In genomic region chr1:31239653-31240241, GRCh38 we compare ENCODE assay signal across 1 cellular context.
A peak's percentile ranks its signal among the peaks of the same experiment; 100 is the strongest.
TF ChIP-seq lines count a peak whose summit lies in the region.

TSS of gene NKAIN1 (minus strand) at chr1:31239887. CDS start at chr1:31239547, 340 bp downstream.

TF ChIP-seq in WTC11, 78 proteins besides CTCF, POLR2A, EP300 and RAD21 (continued from another document):
- no peak for TF ChIP-seq CBFB (CRISPR knock-in tag; IDR thresholded peaks at IDR 0.05; ENCODE audit: low read depth)
- no peak for TF ChIP-seq ZMAT4 (CRISPR knock-in tag; IDR thresholded peaks at IDR 0.05)
- no peak for TF ChIP-seq NFATC4 (CRISPR knock-in tag; IDR thresholded peaks at IDR 0.05)
- no peak for TF ChIP-seq HMGXB4 (CRISPR knock-in tag; IDR thresholded peaks at IDR 0.05)
- no peak for TF ChIP-seq ATF3 (CRISPR knock-in tag; conservative IDR thresholded peaks at IDR 0.05)
- no peak for TF ChIP-seq MYBL2 (CRISPR knock-in tag; IDR thresholded peaks at IDR 0.05)
- TF ChIP-seq, protein P1, sequence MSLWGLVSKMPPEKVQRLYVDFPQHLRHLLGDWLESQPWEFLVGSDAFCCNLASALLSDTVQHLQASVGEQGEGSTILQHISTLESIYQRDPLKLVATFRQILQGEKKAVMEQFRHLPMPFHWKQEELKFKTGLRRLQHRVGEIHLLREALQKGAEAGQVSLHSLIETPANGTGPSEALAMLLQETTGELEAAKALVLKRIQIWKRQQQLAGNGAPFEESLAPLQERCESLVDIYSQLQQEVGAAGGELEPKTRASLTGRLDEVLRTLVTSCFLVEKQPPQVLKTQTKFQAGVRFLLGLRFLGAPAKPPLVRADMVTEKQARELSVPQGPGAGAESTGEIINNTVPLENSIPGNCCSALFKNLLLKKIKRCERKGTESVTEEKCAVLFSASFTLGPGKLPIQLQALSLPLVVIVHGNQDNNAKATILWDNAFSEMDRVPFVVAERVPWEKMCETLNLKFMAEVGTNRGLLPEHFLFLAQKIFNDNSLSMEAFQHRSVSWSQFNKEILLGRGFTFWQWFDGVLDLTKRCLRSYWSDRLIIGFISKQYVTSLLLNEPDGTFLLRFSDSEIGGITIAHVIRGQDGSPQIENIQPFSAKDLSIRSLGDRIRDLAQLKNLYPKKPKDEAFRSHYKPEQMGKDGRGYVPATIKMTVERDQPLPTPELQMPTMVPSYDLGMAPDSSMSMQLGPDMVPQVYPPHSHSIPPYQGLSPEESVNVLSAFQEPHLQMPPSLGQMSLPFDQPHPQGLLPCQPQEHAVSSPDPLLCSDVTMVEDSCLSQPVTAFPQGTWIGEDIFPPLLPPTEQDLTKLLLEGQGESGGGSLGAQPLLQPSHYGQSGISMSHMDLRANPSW (CRISPR knock-in tag; conservative IDR thresholded peaks at IDR 0.05; ENCODE audit: low read depth), result no peak
- peak; percentile 33; the same call in 1 of the 2 replicates for TF ChIP-seq MAX (CRISPR knock-in tag; IDR thresholded peaks at IDR 0.05)
- no peak for TF ChIP-seq JAZF1 (CRISPR knock-in tag; IDR thresholded peaks at IDR 0.05)
- TF ChIP-seq E2F4 (CRISPR knock-in tag; IDR thresholded peaks at IDR 0.05; ENCODE audit: borderline replicate concordance, low read depth), result no peak
- TF ChIP-seq, protein P2, sequence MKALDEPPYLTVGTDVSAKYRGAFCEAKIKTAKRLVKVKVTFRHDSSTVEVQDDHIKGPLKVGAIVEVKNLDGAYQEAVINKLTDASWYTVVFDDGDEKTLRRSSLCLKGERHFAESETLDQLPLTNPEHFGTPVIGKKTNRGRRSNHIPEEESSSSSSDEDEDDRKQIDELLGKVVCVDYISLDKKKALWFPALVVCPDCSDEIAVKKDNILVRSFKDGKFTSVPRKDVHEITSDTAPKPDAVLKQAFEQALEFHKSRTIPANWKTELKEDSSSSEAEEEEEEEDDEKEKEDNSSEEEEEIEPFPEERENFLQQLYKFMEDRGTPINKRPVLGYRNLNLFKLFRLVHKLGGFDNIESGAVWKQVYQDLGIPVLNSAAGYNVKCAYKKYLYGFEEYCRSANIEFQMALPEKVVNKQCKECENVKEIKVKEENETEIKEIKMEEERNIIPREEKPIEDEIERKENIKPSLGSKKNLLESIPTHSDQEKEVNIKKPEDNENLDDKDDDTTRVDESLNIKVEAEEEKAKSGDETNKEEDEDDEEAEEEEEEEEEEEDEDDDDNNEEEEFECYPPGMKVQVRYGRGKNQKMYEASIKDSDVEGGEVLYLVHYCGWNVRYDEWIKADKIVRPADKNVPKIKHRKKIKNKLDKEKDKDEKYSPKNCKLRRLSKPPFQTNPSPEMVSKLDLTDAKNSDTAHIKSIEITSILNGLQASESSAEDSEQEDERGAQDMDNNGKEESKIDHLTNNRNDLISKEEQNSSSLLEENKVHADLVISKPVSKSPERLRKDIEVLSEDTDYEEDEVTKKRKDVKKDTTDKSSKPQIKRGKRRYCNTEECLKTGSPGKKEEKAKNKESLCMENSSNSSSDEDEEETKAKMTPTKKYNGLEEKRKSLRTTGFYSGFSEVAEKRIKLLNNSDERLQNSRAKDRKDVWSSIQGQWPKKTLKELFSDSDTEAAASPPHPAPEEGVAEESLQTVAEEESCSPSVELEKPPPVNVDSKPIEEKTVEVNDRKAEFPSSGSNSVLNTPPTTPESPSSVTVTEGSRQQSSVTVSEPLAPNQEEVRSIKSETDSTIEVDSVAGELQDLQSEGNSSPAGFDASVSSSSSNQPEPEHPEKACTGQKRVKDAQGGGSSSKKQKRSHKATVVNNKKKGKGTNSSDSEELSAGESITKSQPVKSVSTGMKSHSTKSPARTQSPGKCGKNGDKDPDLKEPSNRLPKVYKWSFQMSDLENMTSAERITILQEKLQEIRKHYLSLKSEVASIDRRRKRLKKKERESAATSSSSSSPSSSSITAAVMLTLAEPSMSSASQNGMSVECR (CRISPR knock-in tag; IDR thresholded peaks at IDR 0.05; ENCODE audit: borderline replicate concordance), result no peak
- no peak for TF ChIP-seq ESRRA (CRISPR knock-in tag; IDR thresholded peaks at IDR 0.05; ENCODE audit: borderline replicate concordance)
- TF ChIP-seq FOXP1 (CRISPR knock-in tag; IDR thresholded peaks at IDR 0.05; ENCODE audit: borderline replicate concordance), result peak; percentile 56; the same call in 1 of the 2 replicates
- no peak for TF ChIP-seq GTF2I (CRISPR knock-in tag; conservative IDR thresholded peaks at IDR 0.05)
- TF ChIP-seq, protein P3, sequence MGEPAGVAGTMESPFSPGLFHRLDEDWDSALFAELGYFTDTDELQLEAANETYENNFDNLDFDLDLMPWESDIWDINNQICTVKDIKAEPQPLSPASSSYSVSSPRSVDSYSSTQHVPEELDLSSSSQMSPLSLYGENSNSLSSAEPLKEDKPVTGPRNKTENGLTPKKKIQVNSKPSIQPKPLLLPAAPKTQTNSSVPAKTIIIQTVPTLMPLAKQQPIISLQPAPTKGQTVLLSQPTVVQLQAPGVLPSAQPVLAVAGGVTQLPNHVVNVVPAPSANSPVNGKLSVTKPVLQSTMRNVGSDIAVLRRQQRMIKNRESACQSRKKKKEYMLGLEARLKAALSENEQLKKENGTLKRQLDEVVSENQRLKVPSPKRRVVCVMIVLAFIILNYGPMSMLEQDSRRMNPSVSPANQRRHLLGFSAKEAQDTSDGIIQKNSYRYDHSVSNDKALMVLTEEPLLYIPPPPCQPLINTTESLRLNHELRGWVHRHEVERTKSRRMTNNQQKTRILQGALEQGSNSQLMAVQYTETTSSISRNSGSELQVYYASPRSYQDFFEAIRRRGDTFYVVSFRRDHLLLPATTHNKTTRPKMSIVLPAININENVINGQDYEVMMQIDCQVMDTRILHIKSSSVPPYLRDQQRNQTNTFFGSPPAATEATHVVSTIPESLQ (CRISPR knock-in tag; IDR thresholded peaks at IDR 0.05), result no peak
- no peak for TF ChIP-seq E2F1 (CRISPR knock-in tag; IDR thresholded peaks at IDR 0.05)
- TF ChIP-seq KAT7 (CRISPR knock-in tag; IDR thresholded peaks at IDR 0.05; ENCODE audit: borderline replicate concordance), result no peak
- no peak for TF ChIP-seq NR2C2 (CRISPR knock-in tag; IDR thresholded peaks at IDR 0.05)
- no peak for TF ChIP-seq GRHL2 (CRISPR knock-in tag; IDR thresholded peaks at IDR 0.05; ENCODE audit: insufficient replicate concordance, severe bottlenecking)
- TF ChIP-seq FOXK1 (CRISPR knock-in tag; IDR thresholded peaks at IDR 0.05), result no peak
- no peak for TF ChIP-seq ZNF396 (CRISPR knock-in tag; IDR thresholded peaks at IDR 0.05; ENCODE audit: borderline replicate concordance)
- TF ChIP-seq ZNF532 (CRISPR knock-in tag; IDR thresholded peaks at IDR 0.05; ENCODE audit: borderline replicate concordance), result no peak
TF ChIP-seq in WTC11: peak in this region for 5.
